ENCODE assay signal across 9 cellular contexts in genomic region chr12:124538194-124539082, GRCh38. TPM values are rescaled to one million over a fixed set of nuclear protein-coding genes. Genes with fewer than 3 reads are reported as not detected.
DNase-seq lines count a peak whose midpoint lies in the region; ATAC-seq and TF ChIP-seq lines count a peak whose summit lies in the region.
"Had no signal": no experiment of that assay in that cellular context is flagged by ENCODE, and none has a peak within 500 bp of the region (broad histone marks: within the 10 kb centered on the region; RNA-seq: fewer than 3 reads in every experiment).

No MANE protein-coding gene starts in this region.

- ATAC-seq in GM23338 (no peak), HG02938 (IDR thresholded peaks at IDR 0.05; ENCODE audit: unreplicated experiment) (no peak)

- H3K9me3 Mint-ChIP-seq in GM23338: peaks cover 5% of the 10 kb centered on the region; the same call in 1 of the 3 replicates
- H3K9me3 Mint-ChIP-seq: activated naive CD4-positive, alpha-beta T cell treated with anti-CD3 and anti-CD28 coated beads for 36 hours had no signal

- no peaks in the 10 kb centered on the region for H3K9me3 ChIP-seq in cardiac muscle cell (ENCODE audit: low read depth)

- H3K4me3 ChIP-seq in GM23338 (no peak overlapping the region), cardiac muscle cell (no peak overlapping the region), skin epidermis (no peak overlapping the region)

- no peak overlapping the region for H3K27ac Mint-ChIP-seq in GM23338
- H3K27ac Mint-ChIP-seq: activated naive CD4-positive, alpha-beta T cell treated with anti-CD3 and anti-CD28 coated beads for 36 hours had no signal

- H3K4me1 Mint-ChIP-seq in GM23338: peaks cover 34% of the 10 kb centered on the region

- H3K4me2 ChIP-seq in GM23338: no peak overlapping the region

- no peaks in the 10 kb centered on the region for H3F3A ChIP-seq in GM23338 (replicated peaks; ENCODE audit: low read depth)

- peaks cover 84% of the 10 kb centered on the region for H3K79me2 ChIP-seq in GM23338 (replicated peaks; ENCODE audit: insufficient read depth)

- H3K36me3 ChIP-seq in GM23338 (ENCODE audit: insufficient read depth) (no peaks in the 10 kb centered on the region), cardiac muscle cell (peaks cover 3% of the 10 kb centered on the region)

- H3K27me3 ChIP-seq in GM23338 (ENCODE audit: insufficient read depth) (no peaks in the 10 kb centered on the region), cardiac muscle cell (no peaks in the 10 kb centered on the region)

- H2AFZ ChIP-seq in GM23338: no peak overlapping the region

- H3K4me1 ChIP-seq in GM23338 (ENCODE audit: insufficient read depth): peaks cover 13% of the 10 kb centered on the region
- peaks cover 46% of the 10 kb centered on the region for H3K4me1 ChIP-seq in cardiac muscle cell (ENCODE audit: low read depth)

- H3K36me3 Mint-ChIP-seq in GM23338 (ENCODE audit: low read depth): peaks cover 32% of the 10 kb centered on the region

- H3K27ac ChIP-seq in GM23338 (ENCODE audit: low read depth) (no peak overlapping the region), cardiac muscle cell (peak overlapping the region; percentile 88), skin epidermis (peak overlapping the region in 14 of 21 experiments; percentile 4 to 60 (median 28))

- TF ChIP-seq CTCF in GM23338 (conservative IDR thresholded peaks at IDR 0.05; ENCODE audit: low read depth in 2 of 2) (no peak), cardiac muscle cell (IDR thresholded peaks at IDR 0.05; ENCODE audit: low read depth, low read length) (no peak), GM13977 (IDR thresholded peaks at IDR 0.05; ENCODE audit: extremely low read depth, insufficient read depth, missing control alignments) (no peak)

- no peaks in the 10 kb centered on the region for H3K9me2 ChIP-seq in GM23338 (ENCODE audit: insufficient read depth)

- no peak overlapping the region for H3K4me3 Mint-ChIP-seq in GM23338
- H3K4me3 Mint-ChIP-seq: activated naive CD4-positive, alpha-beta T cell treated with anti-CD3 and anti-CD28 coated beads for 36 hours had no signal

- H4K20me1 ChIP-seq in GM23338 (replicated peaks; ENCODE audit: insufficient read depth): peaks cover 53% of the 10 kb centered on the region

- H3K27me3 Mint-ChIP-seq in GM23338 (ENCODE audit: insufficient read depth, low read depth, poor library complexity): peaks cover 11% of the 10 kb centered on the region

- no peak for DNase-seq in GM23338 (ENCODE audit: low spot score)
- peak; percentile 15 for DNase-seq in OCI-M1 (lab: John Stamatoyannopoulos, UW)
- DNase-seq in cardiac muscle cell (ENCODE audit: low read depth in 1 of 2, low spot score in 1 of 2): peak; percentile 32 to 51
- DNase-seq in GM13977 (ENCODE audit: low spot score): no peak
- DNase-seq in COLO829 (ENCODE audit: low spot score): no peak
- DNase-seq: activated naive CD4-positive, alpha-beta T cell treated with anti-CD3 and anti-CD28 coated beads for 36 hours; Karpas-422 had no signal

- in situ Hi-C loops in GM13977 (cut with MboI; ENCODE audit: low pct_unique_long_range_greater_than_20kb, low sequenced_read_pairs, unreplicated experiment): no loop called here

TF ChIP-seq in GM23338, 12 proteins besides CTCF, POLR2A, EP300 and RAD21:
- TF ChIP-seq REST (IDR thresholded peaks at IDR 0.05; ENCODE audit: unreplicated experiment) (no peak), POLR2AphosphoS5 (IDR thresholded peaks at IDR 0.05; ENCODE audit: low read depth) (0 out of 2 replicates have a peak, but pooled peaks have one; percentile 14)

RNA-seq across cellular contexts. Expression of gene NCOR2, which starts 29.0 kb away (rescaled TPM):
- 180 and 190 TPM in 2 replicates for total RNA-seq in GM23338 (2014; rRNA removed; shearing (Covaris generic))
- polyA plus RNA-seq in GM23338 (2016; fragmentation: Nextera tagmentation; extraction: Ambion mirVana) (69.6 and 76.5 TPM in 2 replicates), cardiac muscle cell (98.5 and 153 TPM in 2 replicates)
- 57.4 and 113 TPM in 2 replicates for total RNA-seq in cardiac muscle cell

Comparison
In these comparisons a context has a peak if more than half of its experiments do, and no peak if none do; other contexts are left out.
1. DNase-seq: peak in OCI-M1 (single experiment) and cardiac muscle cell (2 of 2); none in GM23338 (single experiment), GM13977 (single experiment) and COLO829 (single experiment).